Comparison of ENCODE assay signal across 14 cellular contexts in genomic region chr15:92924216-92924615, GRCh38. TPM values are rescaled to one million over a fixed set of nuclear protein-coding genes. Genes with fewer than 3 reads are reported as not detected.
DNase-seq lines count a peak whose midpoint lies in the region; ATAC-seq, FAIRE-seq and TF ChIP-seq lines count a peak whose summit lies in the region.
"Had no signal": no experiment of that assay in that cellular context is flagged by ENCODE, and none has a peak within 500 bp of the region (broad histone marks: within the 10 kb centered on the region; RNA-seq: fewer than 3 reads in every experiment).

No MANE protein-coding gene starts in this region.

- no peak for DNase-seq in activated T-cell treated with anti-CD3 and anti-CD28 coated beads, Interleukin-2, amount 50 U/mL, for 24 hours
- no peak for DNase-seq in activated T-cell treated with anti-CD3 and anti-CD28 coated beads, Interleukin-2, amount 50 U/mL, for 48 hours
- DNase-seq in astrocyte (ENCODE audit: low read depth) (no peak), medulla oblongata (ENCODE audit: extremely low spot score) (peak; percentile 78), substantia nigra (lab: John Stamatoyannopoulos, UW) (peak in 6 of 49 donors; percentile 16 to 39 (median 27)), DMS53 (lab: John Stamatoyannopoulos, UW) (no peak), epidermal melanocyte (ENCODE audit: insufficient read length, low spot score) (no peak)
- DNase-seq: central memory CD4-positive, alpha-beta T cell; MM.1S; mucosa of descending colon; NCI-H82 had no signal

- no peak for FAIRE-seq in astrocyte (lab: Jason Lieb, UNC)
- FAIRE-seq: G401.6 had no signal

- no peak overlapping the region for H3K4me2 ChIP-seq in astrocyte (ENCODE audit: low read length)

- H3K9ac ChIP-seq in astrocyte (ENCODE audit: low read length), result no peak overlapping the region

- H3K4me3 Mint-ChIP-seq in activated T-cell treated with anti-CD3 and anti-CD28 coated beads, Interleukin-2, amount 50 U/mL, for 24 hours, result no peak overlapping the region
- no peak overlapping the region for H3K4me3 Mint-ChIP-seq in astrocyte (ENCODE audit: unreplicated experiment)

- H3K9me3 ChIP-seq in astrocyte (ENCODE audit: insufficient read depth, low read depth, low read length), result no peaks in the 10 kb centered on the region
- H3K9me3 ChIP-seq: HAP-1, mucosa of descending colon had no signal

- H3K27ac Mint-ChIP-seq in activated T-cell treated with anti-CD3 and anti-CD28 coated beads, Interleukin-2, amount 50 U/mL, for 24 hours, result peak overlapping the region; percentile 53
- peak overlapping the region; percentile 67 for H3K27ac Mint-ChIP-seq in astrocyte (ENCODE audit: unreplicated experiment)

- H4K20me1 ChIP-seq in astrocyte (ENCODE audit: insufficient read depth, low read length), result peaks cover 68% of the 10 kb centered on the region

- peaks cover 22% of the 10 kb centered on the region for H3K4me1 ChIP-seq in astrocyte (ENCODE audit: insufficient read depth, low read length)

- H3K9me3 Mint-ChIP-seq in activated T-cell treated with anti-CD3 and anti-CD28 coated beads, Interleukin-2, amount 50 U/mL, for 24 hours, result no peaks in the 10 kb centered on the region
- H3K9me3 Mint-ChIP-seq in astrocyte (ENCODE audit: unreplicated experiment), result no peaks in the 10 kb centered on the region

- H3K27me3 ChIP-seq in astrocyte (ENCODE audit: insufficient read depth, low read length), result no peaks in the 10 kb centered on the region

- H2AFZ ChIP-seq in astrocyte (ENCODE audit: low read depth, low read length), result no peak overlapping the region

- TF ChIP-seq CTCF in astrocyte (IDR thresholded peaks at IDR 0.05; ENCODE audit: insufficient read depth, low read depth, low read length), result no peak

- H3K79me2 ChIP-seq in astrocyte (ENCODE audit: insufficient read depth, low read length), result peaks cover 100% of the 10 kb centered on the region

- ATAC-seq in HG02571 (IDR thresholded peaks at IDR 0.05; ENCODE audit: unreplicated experiment), result no peak
- ATAC-seq: mucosa of descending colon had no signal

- H3K4me1 Mint-ChIP-seq in activated T-cell treated with anti-CD3 and anti-CD28 coated beads, Interleukin-2, amount 50 U/mL, for 24 hours (ENCODE audit: low read depth), result peaks cover 90% of the 10 kb centered on the region
- H3K4me1 Mint-ChIP-seq in astrocyte (ENCODE audit: low read depth, unreplicated experiment), result peaks cover 72% of the 10 kb centered on the region

- peaks cover 98% of the 10 kb centered on the region for H3K36me3 Mint-ChIP-seq in activated T-cell treated with anti-CD3 and anti-CD28 coated beads, Interleukin-2, amount 50 U/mL, for 24 hours (ENCODE audit: low read depth)
- H3K36me3 Mint-ChIP-seq in astrocyte (ENCODE audit: low read depth, unreplicated experiment), result peaks cover 23% of the 10 kb centered on the region

- peaks cover 63% of the 10 kb centered on the region for H3K36me3 ChIP-seq in astrocyte (ENCODE audit: insufficient read depth, low read length)

- no peak overlapping the region for H3K27ac ChIP-seq in astrocyte (ENCODE audit: low read depth, low read length)
- H3K27ac ChIP-seq in substantia nigra (ENCODE audit: low read depth, low read length, poor library complexity, severe bottlenecking), result peak overlapping the region; percentile 12

- H3K27me3 Mint-ChIP-seq in activated T-cell treated with anti-CD3 and anti-CD28 coated beads, Interleukin-2, amount 50 U/mL, for 24 hours, result no peaks in the 10 kb centered on the region
- no peaks in the 10 kb centered on the region for H3K27me3 Mint-ChIP-seq in astrocyte (ENCODE audit: low read depth, unreplicated experiment)

- H3K4me3 ChIP-seq in astrocyte (ENCODE audit: insufficient read depth, low read depth, low read length), result no peak overlapping the region
- H3K4me3 ChIP-seq: HAP-1, mucosa of descending colon had no signal

RNA-seq across cellular contexts. Expression of gene CHD2, which starts 24.1 kb away (rescaled TPM):
- total RNA-seq in astrocyte, result 90.0 and 105 TPM in 2 replicates
